In the genomic region with DNA sequence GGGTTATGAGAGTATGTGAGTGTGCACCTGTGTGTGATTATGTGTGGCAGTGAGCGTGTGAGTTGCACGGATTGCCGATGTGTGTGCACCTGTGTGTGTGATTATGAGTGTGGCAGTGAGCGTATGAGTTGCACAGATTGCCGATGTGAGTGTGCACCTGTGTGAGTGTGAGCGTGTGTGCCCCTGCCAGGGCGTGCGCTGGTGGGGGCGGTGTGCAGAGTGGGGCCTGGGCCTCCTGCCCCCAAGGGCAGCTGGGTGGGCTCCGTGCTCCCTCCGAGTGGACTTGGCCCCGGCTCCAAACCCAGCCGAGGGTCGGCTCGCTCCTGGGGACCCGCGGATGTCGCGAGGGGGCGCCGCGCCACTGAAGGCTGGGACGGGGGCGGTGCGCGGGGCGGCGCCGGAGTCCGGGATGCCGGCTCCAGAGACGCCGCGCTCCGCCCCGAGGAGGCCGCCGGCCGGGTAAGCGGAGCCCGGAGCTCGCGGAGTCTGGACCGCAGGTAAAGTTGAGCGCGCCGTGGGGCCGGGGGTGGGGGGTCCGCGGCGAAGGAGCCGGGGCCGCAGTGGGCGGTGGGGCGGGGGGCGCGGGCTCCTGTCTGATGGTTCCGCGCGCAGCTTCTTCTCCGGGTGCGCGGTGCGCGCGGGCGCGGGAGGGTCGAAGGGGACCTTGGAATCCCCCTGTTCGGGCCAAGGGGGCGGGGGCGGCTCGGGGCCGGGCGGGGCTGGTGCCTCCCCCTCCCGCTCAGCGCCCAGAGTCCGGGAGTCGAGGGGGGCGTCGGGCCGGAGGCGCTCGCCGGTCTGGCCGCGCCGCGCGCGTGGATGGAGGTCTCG, we compare ENCODE assay signal across 10 cellular contexts. TPM values are rescaled to one million over a fixed set of nuclear protein-coding genes. Genes with fewer than 3 reads are reported as not detected.
DNase-seq lines count a peak whose midpoint lies in the region; ATAC-seq, FAIRE-seq and TF ChIP-seq lines count a peak whose summit lies in the region.
"Had no signal": no experiment of that assay in that cellular context is flagged by ENCODE, and none has a peak within 500 bp of the region (broad histone marks: within the 10 kb centered on the region; RNA-seq: fewer than 3 reads in every experiment).

A gene with protein sequence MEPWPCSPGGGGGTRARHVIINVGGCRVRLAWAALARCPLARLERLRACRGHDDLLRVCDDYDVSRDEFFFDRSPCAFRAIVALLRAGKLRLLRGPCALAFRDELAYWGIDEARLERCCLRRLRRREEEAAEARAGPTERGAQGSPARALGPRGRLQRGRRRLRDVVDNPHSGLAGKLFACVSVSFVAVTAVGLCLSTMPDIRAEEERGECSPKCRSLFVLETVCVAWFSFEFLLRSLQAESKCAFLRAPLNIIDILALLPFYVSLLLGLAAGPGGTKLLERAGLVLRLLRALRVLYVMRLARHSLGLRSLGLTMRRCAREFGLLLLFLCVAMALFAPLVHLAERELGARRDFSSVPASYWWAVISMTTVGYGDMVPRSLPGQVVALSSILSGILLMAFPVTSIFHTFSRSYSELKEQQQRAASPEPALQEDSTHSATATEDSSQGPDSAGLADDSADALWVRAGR (plus strand): TSS at position 421 of the 828 bp plus-strand sequence. CDS start 65,730 bp downstream, outside the sequence.

- TF ChIP-seq POLR2A in H1 (IDR thresholded peaks at IDR 0.05; ENCODE audit: control extremely low read depth in 1 of 2, low read depth in 2 of 2, low read length in 2 of 2), result no peak

- H3K4me1 ChIP-seq in H1 (replicated peaks in 1 of 4; ENCODE audit: control insufficient read depth in 3 of 4, insufficient read depth in 4 of 4, low read length in 3 of 4), result peaks cover 0 to 12% (median 5%) of the 10 kb centered on the region in 4 experiments; a peak in 5 of 7 replicates
- H3K4me1 ChIP-seq: parathyroid adenoma had no signal

- H3K9me3 Mint-ChIP-seq in neural crest cell, result no peaks in the 10 kb centered on the region

- peaks cover 8% of the 10 kb centered on the region; the same call in 1 of the 2 replicates for H3K23me2 ChIP-seq in H1 (ENCODE audit: low read depth, low read length)

- no peak for FAIRE-seq in H1 (lab: Jason Lieb, UNC)

- POLR2A ChIA-PET in H1 (lab: Charles Lee; ENCODE audit: partially characterized antibody), result no interaction called here

- no peak within 1 kb of the TSS for H2BK120ac ChIP-seq in H1 (replicated peaks; ENCODE audit: low read depth, low read length)

- H3K79me1 ChIP-seq in H1 (ENCODE audit: low read depth, low read length), result no peaks in the 10 kb centered on the region

- H4K91ac ChIP-seq in H1 (replicated peaks; ENCODE audit: insufficient read length, low read length), result no peak within 1 kb of the TSS

- DNase-seq in NCI-H1092 treated with DMSO at 0.1 percent for 48 hours (lab: John Stamatoyannopoulos, UW) (peak; percentile 21), NCI-H1092 (lab: John Stamatoyannopoulos, UW) (no peak), NCI-H748 (lab: John Stamatoyannopoulos, UW; ENCODE audit: unreplicated experiment) (peak; percentile 70), H1 (ENCODE audit: low read depth in 1 of 2, low spot score in 2 of 2) (peak in 1 of 2 experiments; percentile 78), neural crest cell (ENCODE audit: low read depth, low spot score) (peak; percentile 45), NCI-H510A treated with DMSO at 0.1 percent for 48 hours (lab: John Stamatoyannopoulos, UW) (no peak)
- DNase-seq in effector CD8-positive, alpha-beta T cell (lab: John Stamatoyannopoulos, UW), result no peak

- H2AFZ ChIP-seq in H1 (ENCODE audit: low read length), result no peak within 1 kb of the TSS; the same call in 1 of the 2 replicates
- H2AFZ ChIP-seq: parathyroid adenoma had no signal

- TF ChIP-seq CTCF in H1 (IDR thresholded peaks at IDR 0.05; ENCODE audit: control extremely low read depth in 1 of 3, insufficient read depth in 1 of 3, low read depth in 1 of 3, low read length in 3 of 3) (peak in 2 of 3 experiments; percentile 33 to 58; a peak in 3 of 4 replicates), neural crest cell (conservative IDR thresholded peaks at IDR 0.05) (peak; percentile 40)

- 44% methylated on average over 14 of the region's 92 CpGs; no CpG with 5 or more reads in 1 of the 2 experiments for WGBS in H1 (ENCODE audit: extremely low coverage in 1 of 2, insufficient coverage in 1 of 2, insufficient read length in 1 of 2, insufficient replicate concordance in 2 of 2, low coverage in 1 of 2, low lambda C conversion rate in 2 of 2, missing lambda C conversion rate in 1 of 2), 2 experiments

- 0 out of 2 replicates have a peak within 1 kb of the TSS, but pooled peaks have one; percentile 61 for H2BK20ac ChIP-seq in H1 (ENCODE audit: low read length)

- H3K4me1 Mint-ChIP-seq in neural crest cell, result peaks cover 9% of the 10 kb centered on the region

- H4K5ac ChIP-seq in H1 (ENCODE audit: insufficient read length, low read depth, low read length), result no peak within 1 kb of the TSS

- H3K79me2 ChIP-seq in H1 (ENCODE audit: control insufficient read depth in 1 of 2, insufficient read depth in 2 of 2, low read length in 2 of 2), result no peaks in the 10 kb centered on the region
- H3K79me2 ChIP-seq: parathyroid adenoma had no signal

- 0 out of 2 replicates have a peak within 1 kb of the TSS, but pooled peaks have one; percentile 60 for H2BK12ac ChIP-seq in H1 (ENCODE audit: low read depth, low read length)

- no peak within 1 kb of the TSS; a peak in 1 of 7 replicates for H3K9ac ChIP-seq in H1 (replicated peaks in 1 of 4; ENCODE audit: extremely low read depth in 1 of 4, low read depth in 3 of 4, low read length in 3 of 4)
- H3K9ac ChIP-seq: parathyroid adenoma had no signal

- peak within 1 kb of the TSS; percentile 96; the same call in 1 of the 2 replicates for H2AK5ac ChIP-seq in H1 (ENCODE audit: low read depth, low read length)

- H2BK5ac ChIP-seq in H1 (ENCODE audit: low read depth, low read length), result no peak within 1 kb of the TSS

- peaks cover 22 to 45% (median 41%) of the 10 kb centered on the region in 4 experiments for H3K27me3 ChIP-seq in H1 (replicated peaks in 1 of 4; ENCODE audit: control insufficient read depth in 3 of 4, extremely low read depth in 1 of 4, insufficient read depth in 3 of 4, low read length in 3 of 4)

- H3K4ac ChIP-seq in H1 (replicated peaks; ENCODE audit: insufficient read length, low read depth, low read length), result peak within 1 kb of the TSS; percentile 67

- TF ChIP-seq RAD21 in H1 (IDR thresholded peaks at IDR 0.05 in 1 of 2, conservative IDR thresholded peaks at IDR 0.05 in 1 of 2; ENCODE audit: low read depth in 2 of 2, low read length in 2 of 2), result peak; percentile 55 to 75

- peak within 1 kb of the TSS; percentile 92 for H4K8ac ChIP-seq in H1 (ENCODE audit: extremely low read depth, insufficient read depth, low read length)

- H2BK15ac ChIP-seq in H1 (ENCODE audit: low read length), result no peak within 1 kb of the TSS; the same call in none of the 2 replicates

- H3K56ac ChIP-seq in H1 (replicated peaks; ENCODE audit: insufficient read length, low read depth, low read length), result no peak within 1 kb of the TSS

- TF ChIP-seq EP300 in H1 (IDR thresholded peaks at IDR 0.05; ENCODE audit: borderline replicate concordance in 1 of 2, low read depth in 2 of 2, low read length in 2 of 2), result no peak

- no peak within 1 kb of the TSS for H3K27ac ChIP-seq in H1 (ENCODE audit: low read depth, low read length)
- H3K27ac ChIP-seq: parathyroid adenoma had no signal

- H3K27ac Mint-ChIP-seq in neural crest cell (ENCODE audit: unreplicated experiment), result no peak within 1 kb of the TSS

- no peak within 1 kb of the TSS for H3K23ac ChIP-seq in H1 (ENCODE audit: insufficient read length)

- peak within 1 kb of the TSS; percentile 75 to 89 for H3K4me2 ChIP-seq in H1 (ENCODE audit: insufficient read depth in 1 of 2, low read depth in 2 of 2, low read length in 2 of 2)

- H3K14ac ChIP-seq in H1 (ENCODE audit: insufficient read length), result no peak within 1 kb of the TSS

- ATAC-seq in HG03432 (IDR thresholded peaks at IDR 0.05; ENCODE audit: unreplicated experiment), result no peak

- CTCF ChIA-PET in H1 (lab: Charles Lee; ENCODE audit: partially characterized antibody), result interaction anchor here (0.9 to 1.9 kb wide), 3 partner anchors 77 to 162 kb away, joined by 3 to 4 read pairs (median 4); no protein-coding TSS in a partner anchor

- H3K18ac ChIP-seq in H1 (ENCODE audit: extremely low read depth, low read length), result no peak within 1 kb of the TSS; the same call in 1 of the 2 replicates

- no peaks in the 10 kb centered on the region for H3K36me3 Mint-ChIP-seq in neural crest cell (ENCODE audit: low read depth)

- H4K20me1 ChIP-seq in H1 (replicated peaks in 1 of 2; ENCODE audit: control insufficient read depth in 1 of 2, insufficient read depth in 2 of 2, low read length in 2 of 2), result peaks cover 1 to 6% of the 10 kb centered on the region in 2 experiments

- H3K4me3 Mint-ChIP-seq in neural crest cell, result peak within 1 kb of the TSS; percentile 61

- peak within 1 kb of the TSS; percentile 33 to 76 (median 60) for H3K4me3 ChIP-seq in H1 (ENCODE audit: extremely low read depth in 1 of 4, insufficient read depth in 2 of 4, low read depth in 3 of 4, low read length in 4 of 4)

- no peaks in the 10 kb centered on the region for H3K9me3 ChIP-seq in H1 (ENCODE audit: insufficient read depth in 2 of 2, low read depth in 1 of 2, low read length in 1 of 2)

- H3K27me3 Mint-ChIP-seq in neural crest cell (ENCODE audit: low read depth), result peaks cover 76% of the 10 kb centered on the region

- no peaks in the 10 kb centered on the region for H3K36me3 ChIP-seq in H1 (ENCODE audit: control insufficient read depth in 2 of 4, insufficient read depth in 4 of 4, low read length in 3 of 4)

TF ChIP-seq in H1, 55 proteins besides CTCF, POLR2A, EP300 and RAD21:
- TF ChIP-seq NANOG (IDR thresholded peaks at IDR 0.05; ENCODE audit: insufficient read depth, low read depth, low read length, poor library complexity, severe bottlenecking) (no peak), EGR1 (IDR thresholded peaks at IDR 0.05; ENCODE audit: borderline replicate concordance, low read depth, low read length) (peak; percentile 33; the same call in 1 of the 2 replicates)

RNA-seq across cellular contexts. Expression of the gene that starts here (rescaled TPM):
- 0.19 TPM in 1 of 2 replicates, not detected in the other for total RNA-seq in H1 (2021; fragmentation: NEBNext Ultra II Directional; extraction: Animal tissue kit (Norgen Biotek cat#: 25700))
- 0.71 and 0.74 TPM in 2 replicates for polyA plus RNA-seq in H1 (2011; rRNA removed)
- 0.52 TPM for polyA plus RNA-seq in H1 (2011; cell fraction: cytosol; rRNA removed)
- 0.57 TPM for polyA plus RNA-seq in H1 (2011; cell fraction: nucleus; rRNA removed)
- polyA plus RNA-seq in H1 (2012, experiment 1 of 2), result 0.23 to 0.52 TPM (median 0.32 TPM) in 3 of 4 replicates, not detected in the other
- polyA plus RNA-seq in H1 (2012, experiment 2 of 2), result 0.14 TPM
- 0.10 TPM for polyA plus RNA-seq in H1 (2013, experiment 1 of 2)
- polyA plus RNA-seq in H1 (2013, experiment 2 of 2), result 0.04 TPM
- 0.13 TPM in 1 of 2 replicates, not detected in the other for polyA minus RNA-seq in H1 (2011; rRNA and poly(A)+ RNA removed)
- polyA minus RNA-seq in H1 (2011; cell fraction: cytosol; rRNA and poly(A)+ RNA removed), result not detected
- polyA minus RNA-seq in H1 (2011; cell fraction: nucleus; rRNA and poly(A)+ RNA removed), result not detected
- total RNA-seq in neural crest cell, result not detected in 2 replicates
- total RNA-seq: RPMI7951 had no signal

Comparison
In these comparisons a context has a peak if more than half of its experiments do, and no peak if none do; other contexts are left out.
1. DNase-seq: peak in NCI-H1092 treated with DMSO at 0.1 percent for 48 hours (single experiment) and NCI-H748 (single experiment); none in NCI-H1092 (single experiment), NCI-H510A treated with DMSO at 0.1 percent for 48 hours (single experiment) and effector CD8-positive, alpha-beta T cell (single experiment).
2. Peak in DNase-seq in neural crest cell; RNA of the gene not detected or under 1 TPM.